ENCODE assay signal across 23 cellular contexts in the genomic region with DNA sequence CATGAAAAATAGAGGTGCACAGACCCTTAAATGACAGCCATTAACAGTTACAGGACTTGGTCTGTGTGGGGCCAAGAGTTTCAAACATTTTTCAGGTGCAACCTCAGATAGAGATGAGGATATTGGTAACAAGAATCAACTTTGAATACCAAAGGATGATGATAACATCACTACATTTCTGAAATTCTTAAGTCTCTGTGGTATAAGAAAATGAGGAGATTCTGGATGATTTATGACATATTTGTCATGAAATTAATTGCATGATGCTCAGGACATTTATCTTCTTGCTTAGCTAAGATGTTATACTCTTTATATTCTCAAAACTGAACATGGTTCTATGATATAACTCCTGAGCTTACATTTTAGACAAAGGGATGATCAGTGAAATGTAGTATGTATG.
DNase-seq lines count a peak whose midpoint lies in the region; ATAC-seq, FAIRE-seq and TF ChIP-seq lines count a peak whose summit lies in the region.
"Had no signal": no experiment of that assay in that cellular context is flagged by ENCODE, and none has a peak within 500 bp of the region (broad histone marks: within the 10 kb centered on the region; RNA-seq: fewer than 3 reads in every experiment).

No MANE protein-coding gene starts in this region.

- H3K36me3 ChIP-seq in right lobe of liver: no peaks in the 10 kb centered on the region
- no peaks in the 10 kb centered on the region for H3K36me3 ChIP-seq in MG63

- H3K4me3 ChIP-seq in right lobe of liver: no peak overlapping the region
- H3K4me3 ChIP-seq in MG63: no peak overlapping the region
- H3K4me3 ChIP-seq: SK-N-MC had no signal

- no peak overlapping the region for H3K27ac ChIP-seq in right lobe of liver
- H3K27ac ChIP-seq: HL-60, SK-N-MC had no signal

- H3K27me3 ChIP-seq in right lobe of liver (no peaks in the 10 kb centered on the region), MG63 (no peaks in the 10 kb centered on the region)

- peak; percentile 11 for FAIRE-seq in H54 (lab: Jason Lieb, UNC)
- FAIRE-seq: RCC 7860 had no signal

- no peaks in the 10 kb centered on the region for H3K9me3 ChIP-seq in right lobe of liver
- H3K9me3 ChIP-seq in MG63: no peaks in the 10 kb centered on the region

- H3K4me1 ChIP-seq in right lobe of liver: no peaks in the 10 kb centered on the region

- DNase-seq in EH (ENCODE audit: low read depth) (peak; percentile 43), H54 (ENCODE audit: insufficient read length, low spot score) (no peak), right lobe of liver (no peak), NCI-H2029 treated with DMSO at 0.1 percent for 48 hours (lab: John Stamatoyannopoulos, UW) (no peak), MG63 (no peak), pons (ENCODE audit: low spot score) (no peak)
- DNase-seq: DMS53, GF-D8, GOT3, HCEC 1CT, NCI-H1092 treated with DMSO at 0.1 percent for 48 hours, NCI-H1436, NCI-H187, NCI-H2171 treated with DMSO at 0.1 percent for 48 hours, NCI-H446, NCI-H524 treated with DMSO at 0.1 percent for 48 hours, NCI-H774, SIG-M5, T-helper 17 cell had no signal

- TF ChIP-seq POLR2A in H54 (IDR thresholded peaks at IDR 0.05; ENCODE audit: low read depth, low read length): no peak
- no peak for TF ChIP-seq POLR2A in right lobe of liver (IDR thresholded peaks at IDR 0.05)

- intact Hi-C loops in right lobe of liver (cut with DNase I): no loop called here

- ATAC-seq in SK-N-SH treated with all-trans-retinoic acid at 6 μM for 48 hours (peak; percentile 37; the same call in 1 of the 3 replicates), right lobe of liver (no peak)
- ATAC-seq: T-helper 17 cell had no signal

- TF ChIP-seq CTCF in right lobe of liver (IDR thresholded peaks at IDR 0.05): no peak

TF ChIP-seq in SK-N-SH treated with all-trans-retinoic acid at 6 μM for 48 hours, 23 proteins besides CTCF, POLR2A, EP300 and RAD21:
- TF ChIP-seq ISL1 (CRISPR knock-in tag; IDR thresholded peaks at IDR 0.05) (peak; percentile 71), ZNF70 (CRISPR knock-in tag; IDR thresholded peaks at IDR 0.05) (no peak)
